Comparison of ENCODE assay signal across 5 cellular contexts in the genomic region with DNA sequence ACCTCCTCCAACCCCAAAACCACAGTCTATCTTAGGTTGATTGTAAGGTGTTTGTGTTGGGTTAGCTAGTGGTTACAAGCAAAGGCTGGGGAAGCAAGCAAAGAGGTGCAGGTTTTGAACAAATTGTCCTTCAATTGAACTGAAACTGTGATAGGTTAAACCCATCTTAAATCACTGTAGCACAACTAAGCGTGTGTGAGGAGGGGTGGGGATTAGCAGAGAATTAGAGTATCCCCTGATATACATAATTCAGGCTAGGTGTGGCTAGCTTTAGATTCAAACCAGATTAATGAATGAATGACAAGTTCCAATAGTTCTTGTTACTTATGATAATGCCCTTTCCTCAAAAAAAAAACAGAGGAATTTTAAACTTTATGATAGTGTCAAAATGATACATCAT.
"Had no signal": no experiment of that assay in that cellular context is flagged by ENCODE, and none has a peak within 500 bp of the region (broad histone marks: within the 10 kb centered on the region; RNA-seq: fewer than 3 reads in every experiment).

No MANE protein-coding gene starts in this region.

- DNase-seq: GM23248, GOT3, H7, HCEC 1CT, IMR-90 had no signal
